36 cellular contexts compared by ENCODE assay signal in genomic region chr2:175879679-175880078, GRCh38.
"Had no signal": no experiment of that assay in that cellular context is flagged by ENCODE, and none has a peak within 500 bp of the region (broad histone marks: within the 10 kb centered on the region; RNA-seq: fewer than 3 reads in every experiment).

No MANE protein-coding gene starts in this region.

- H3K4me3 Mint-ChIP-seq: activated CD4-positive, alpha-beta memory T cell treated with anti-CD3 and anti-CD28 coated beads, Interleukin-2, amount 10 ng/mL, durations not matched to agents 7 days and 5 days; activated CD4-positive, alpha-beta T cell treated with anti-CD3 and anti-CD28 coated beads for 36 hours; activated CD4-positive, alpha-beta T cell treated with anti-CD3 and anti-CD28 coated beads, Interleukin-2, amount 10 ng/mL, durations not matched to agents 7 days and 5 days; activated CD8-positive, alpha-beta memory T cell treated with anti-CD3 and anti-CD28 coated beads, Interleukin-2, amount 10 ng/mL, durations not matched to agents 7 days and 5 days; activated CD8-positive, alpha-beta T cell treated with anti-CD3 and anti-CD28 coated beads, Interleukin-2, amount 10 ng/mL, durations not matched to agents 7 days and 5 days; activated naive CD4-positive, alpha-beta T cell treated with anti-CD3 and anti-CD28 coated beads, Interleukin-2, amount 10 ng/mL, durations not matched to agents 7 days and 5 days; activated naive CD4-positive, alpha-beta T cell treated with anti-CD3 and anti-CD28 coated beads, Interleukin-2, amount 50 U/mL, for 24 hours; activated naive CD8-positive, alpha-beta T cell; activated naive CD8-positive, alpha-beta T cell treated with anti-CD3 and anti-CD28 coated beads, Interleukin-2, amount 10 ng/mL, durations not matched to agents 7 days and 5 days; activated naive CD8-positive, alpha-beta T cell treated with anti-CD3 and anti-CD28 coated beads, Interleukin-2, amount 50 U/mL, for 24 hours; activated T-cell treated with anti-CD3 and anti-CD28 coated beads, Interleukin-2, amount 50 U/mL, for 24 hours; brain; central memory CD8-positive, alpha-beta T cell; T-helper 1 cell treated with Interleukin-12 subunit alpha and Interleukin-12 subunit beta and Interleukin-4 antibody, amounts not matched to agents 30 μg/mL and 1 μg/mL, for 36 hours; T-helper 2 cell treated with Interferon-gamma antibody and Interleukin-4, amounts not matched to agents 5 μg/mL and 100 μg/mL, for 36 hours; WTC11 had no signal

- H3K4me1 Mint-ChIP-seq: activated CD4-positive, alpha-beta memory T cell treated with anti-CD3 and anti-CD28 coated beads, Interleukin-2, amount 10 ng/mL, durations not matched to agents 7 days and 5 days; activated CD4-positive, alpha-beta T cell treated with anti-CD3 and anti-CD28 coated beads for 36 hours; activated CD4-positive, alpha-beta T cell treated with anti-CD3 and anti-CD28 coated beads, Interleukin-2, amount 10 ng/mL, durations not matched to agents 7 days and 5 days; activated CD8-positive, alpha-beta memory T cell treated with anti-CD3 and anti-CD28 coated beads, Interleukin-2, amount 10 ng/mL, durations not matched to agents 7 days and 5 days; activated naive CD4-positive, alpha-beta T cell treated with anti-CD3 and anti-CD28 coated beads, Interleukin-2, amount 10 ng/mL, durations not matched to agents 7 days and 5 days; activated naive CD4-positive, alpha-beta T cell treated with anti-CD3 and anti-CD28 coated beads, Interleukin-2, amount 50 U/mL, for 24 hours; activated naive CD8-positive, alpha-beta T cell treated with anti-CD3 and anti-CD28 coated beads, Interleukin-2, amount 10 ng/mL, durations not matched to agents 7 days and 5 days; activated naive CD8-positive, alpha-beta T cell treated with anti-CD3 and anti-CD28 coated beads, Interleukin-2, amount 50 U/mL, for 24 hours; central memory CD8-positive, alpha-beta T cell had no signal

- H3K27ac Mint-ChIP-seq: activated CD4-positive, alpha-beta memory T cell treated with anti-CD3 and anti-CD28 coated beads, Interleukin-2, amount 10 ng/mL, durations not matched to agents 7 days and 5 days; activated CD4-positive, alpha-beta T cell treated with anti-CD3 and anti-CD28 coated beads for 36 hours; activated CD4-positive, alpha-beta T cell treated with anti-CD3 and anti-CD28 coated beads, Interleukin-2, amount 10 ng/mL, durations not matched to agents 7 days and 5 days; activated CD8-positive, alpha-beta memory T cell treated with anti-CD3 and anti-CD28 coated beads, Interleukin-2, amount 10 ng/mL, durations not matched to agents 7 days and 5 days; activated CD8-positive, alpha-beta T cell treated with anti-CD3 and anti-CD28 coated beads, Interleukin-2, amount 10 ng/mL, durations not matched to agents 7 days and 5 days; activated naive CD4-positive, alpha-beta T cell treated with anti-CD3 and anti-CD28 coated beads, Interleukin-2, amount 10 ng/mL, durations not matched to agents 7 days and 5 days; activated naive CD4-positive, alpha-beta T cell treated with anti-CD3 and anti-CD28 coated beads, Interleukin-2, amount 50 U/mL, for 24 hours; activated naive CD8-positive, alpha-beta T cell; activated naive CD8-positive, alpha-beta T cell treated with anti-CD3 and anti-CD28 coated beads, Interleukin-2, amount 10 ng/mL, durations not matched to agents 7 days and 5 days; activated naive CD8-positive, alpha-beta T cell treated with anti-CD3 and anti-CD28 coated beads, Interleukin-2, amount 50 U/mL, for 24 hours; activated T-cell treated with anti-CD3 and anti-CD28 coated beads, Interleukin-2, amount 50 U/mL, for 24 hours; activated T-helper 2 cell treated with anti-CD3 and anti-CD28 coated beads, Interferon-gamma antibody, Interleukin-2, Interleukin-4, amounts not matched to agents 10 μg/mL and 5 μg/mL and 100 μg/mL, durations not matched to agents 14 hours and 24 hours and 36 hours; brain; T-helper 1 cell treated with Interleukin-12 subunit alpha and Interleukin-12 subunit beta and Interleukin-4 antibody, amounts not matched to agents 30 μg/mL and 1 μg/mL, for 36 hours; T-helper 2 cell treated with Interferon-gamma antibody and Interleukin-4, amounts not matched to agents 5 μg/mL and 100 μg/mL, for 36 hours; WTC11 had no signal

- H3K36me3 ChIP-seq: ascending aorta, cardiac muscle cell, WERI-Rb-1 had no signal

- ATAC-seq: activated CD4-positive, alpha-beta T cell treated with anti-CD3 and anti-CD28 coated beads for 36 hours; activated CD4-positive, CD25-positive, alpha-beta regulatory T cell treated with anti-CD3 and anti-CD28 coated beads, Interleukin-2, amount 50 U/mL, for 24 hours; activated CD8-positive, alpha-beta memory T cell treated with anti-CD3 and anti-CD28 coated beads, Interleukin-2, amount 10 ng/mL, durations not matched to agents 7 days and 5 days; activated CD8-positive, alpha-beta T cell treated with anti-CD3 and anti-CD28 coated beads, Interleukin-2, amount 10 ng/mL, durations not matched to agents 7 days and 5 days; activated naive CD8-positive, alpha-beta T cell treated with anti-CD3 and anti-CD28 coated beads, Interleukin-2, amount 50 U/mL, for 24 hours; WTC11 had no signal

- H3K9me3 Mint-ChIP-seq: activated CD4-positive, alpha-beta memory T cell treated with anti-CD3 and anti-CD28 coated beads, Interleukin-2, amount 10 ng/mL, durations not matched to agents 7 days and 5 days; activated CD4-positive, alpha-beta T cell treated with anti-CD3 and anti-CD28 coated beads, Interleukin-2, amount 10 ng/mL, durations not matched to agents 7 days and 5 days; activated naive CD4-positive, alpha-beta T cell treated with anti-CD3 and anti-CD28 coated beads, Interleukin-2, amount 10 ng/mL, durations not matched to agents 7 days and 5 days; activated naive CD4-positive, alpha-beta T cell treated with anti-CD3 and anti-CD28 coated beads, Interleukin-2, amount 50 U/mL, for 24 hours; activated naive CD8-positive, alpha-beta T cell treated with anti-CD3 and anti-CD28 coated beads, Interleukin-2, amount 10 ng/mL, durations not matched to agents 7 days and 5 days; activated naive CD8-positive, alpha-beta T cell treated with anti-CD3 and anti-CD28 coated beads, Interleukin-2, amount 50 U/mL, for 24 hours; activated T-cell treated with anti-CD3 and anti-CD28 coated beads, Interleukin-2, amount 50 U/mL, for 24 hours; activated T-helper 2 cell treated with anti-CD3 and anti-CD28 coated beads, Interferon-gamma antibody, Interleukin-2, Interleukin-4, amounts not matched to agents 10 μg/mL and 5 μg/mL and 100 μg/mL, durations not matched to agents 14 hours and 24 hours and 36 hours; brain; central memory CD8-positive, alpha-beta T cell; T-helper 1 cell treated with Interleukin-12 subunit alpha and Interleukin-12 subunit beta and Interleukin-4 antibody, amounts not matched to agents 30 μg/mL and 1 μg/mL, for 36 hours; T-helper 2 cell treated with Interferon-gamma antibody and Interleukin-4, amounts not matched to agents 5 μg/mL and 100 μg/mL, for 36 hours; WTC11 had no signal

- H3K27me3 Mint-ChIP-seq: activated CD4-positive, alpha-beta T cell treated with anti-CD3 and anti-CD28 coated beads for 36 hours; activated naive CD8-positive, alpha-beta T cell; brain had no signal

- H3K27ac ChIP-seq: ascending aorta, cardiac muscle cell, WERI-Rb-1 had no signal

- H3K27me3 ChIP-seq: ascending aorta had no signal

- H3K9me3 ChIP-seq: ascending aorta had no signal

- DNase-seq: activated CD4-positive, alpha-beta memory T cell treated with anti-CD3 and anti-CD28 coated beads, Interleukin-2, amount 10 ng/mL, durations not matched to agents 7 days and 5 days; activated CD4-positive, alpha-beta T cell treated with anti-CD3 and anti-CD28 coated beads for 1 hour; activated CD4-positive, alpha-beta T cell treated with anti-CD3 and anti-CD28 coated beads for 36 hours; activated CD4-positive, alpha-beta T cell treated with anti-CD3 and anti-CD28 coated beads for 48 hours; activated CD4-positive, alpha-beta T cell treated with anti-CD3 and anti-CD28 coated beads, Interleukin-2, amount 10 ng/mL, durations not matched to agents 7 days and 5 days; activated CD4-positive, alpha-beta T cell treated with anti-CD3 and anti-CD28 coated beads, Interleukin-2, amount 50 U/mL, for 48 hours; activated CD4-positive, CD25-positive, alpha-beta regulatory T cell; activated CD8-positive, alpha-beta memory T cell treated with anti-CD3 and anti-CD28 coated beads for 24 hours; activated CD8-positive, alpha-beta memory T cell treated with anti-CD3 and anti-CD28 coated beads, Interleukin-2, amount 10 ng/mL, durations not matched to agents 7 days and 5 days; activated CD8-positive, alpha-beta memory T cell treated with anti-CD3 and anti-CD28 coated beads, Interleukin-2, amount 50 U/mL, for 48 hours; activated CD8-positive, alpha-beta T cell treated with anti-CD3 and anti-CD28 coated beads, Interleukin-2, amount 10 ng/mL, durations not matched to agents 7 days and 5 days; activated effector memory CD4-positive, alpha-beta T cell treated with Interleukin-2 at 50 U/mL for 16 hours; activated gamma-delta T cell; activated naive CD4-positive, alpha-beta T cell treated with anti-CD3 and anti-CD28 coated beads, Interleukin-2, amount 10 ng/mL, durations not matched to agents 7 days and 5 days; activated naive CD4-positive, alpha-beta T cell treated with Interleukin-2 at 50 U/mL for 16 hours; activated naive CD8-positive, alpha-beta T cell treated with anti-CD3 and anti-CD28 coated beads, Interleukin-2, amount 10 ng/mL, durations not matched to agents 7 days and 5 days; activated naive CD8-positive, alpha-beta T cell treated with anti-CD3 and anti-CD28 coated beads, Interleukin-2, amount 50 U/mL, for 24 hours; activated T-cell treated with anti-CD3 and anti-CD28 coated beads, Interleukin-2, amount 50 U/mL, for 24 hours; activated T-cell treated with anti-CD3 and anti-CD28 coated beads, Interleukin-2, amount 50 U/mL, for 48 hours; amygdala; caudate nucleus; cerebellar nuclear complex; T-helper 2 cell; T-helper 9 cell; WERI-Rb-1 had no signal

- H3K4me3 ChIP-seq: ascending aorta, cardiac muscle cell had no signal

- H3K36me3 Mint-ChIP-seq: activated CD8-positive, alpha-beta memory T cell treated with anti-CD3 and anti-CD28 coated beads, Interleukin-2, amount 10 ng/mL, durations not matched to agents 7 days and 5 days; activated naive CD4-positive, alpha-beta T cell treated with anti-CD3 and anti-CD28 coated beads, Interleukin-2, amount 10 ng/mL, durations not matched to agents 7 days and 5 days; activated naive CD4-positive, alpha-beta T cell treated with anti-CD3 and anti-CD28 coated beads, Interleukin-2, amount 50 U/mL, for 24 hours; activated naive CD8-positive, alpha-beta T cell; activated naive CD8-positive, alpha-beta T cell treated with anti-CD3 and anti-CD28 coated beads, Interleukin-2, amount 10 ng/mL, durations not matched to agents 7 days and 5 days; brain; WTC11 had no signal
